Comparison of ENCODE assay signal across 3 cellular contexts in genomic region chr21:38936237-38936636, GRCh38.
TF ChIP-seq lines count a peak whose summit lies in the region.

No MANE protein-coding gene starts in this region.

TF ChIP-seq in IMR-90, 13 proteins besides CTCF, POLR2A, EP300 and RAD21:
- TF ChIP-seq, protein P1, sequence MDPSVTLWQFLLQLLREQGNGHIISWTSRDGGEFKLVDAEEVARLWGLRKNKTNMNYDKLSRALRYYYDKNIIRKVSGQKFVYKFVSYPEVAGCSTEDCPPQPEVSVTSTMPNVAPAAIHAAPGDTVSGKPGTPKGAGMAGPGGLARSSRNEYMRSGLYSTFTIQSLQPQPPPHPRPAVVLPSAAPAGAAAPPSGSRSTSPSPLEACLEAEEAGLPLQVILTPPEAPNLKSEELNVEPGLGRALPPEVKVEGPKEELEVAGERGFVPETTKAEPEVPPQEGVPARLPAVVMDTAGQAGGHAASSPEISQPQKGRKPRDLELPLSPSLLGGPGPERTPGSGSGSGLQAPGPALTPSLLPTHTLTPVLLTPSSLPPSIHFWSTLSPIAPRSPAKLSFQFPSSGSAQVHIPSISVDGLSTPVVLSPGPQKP (IDR thresholded peaks at IDR 0.05; ENCODE audit: borderline replicate concordance, low read depth, low read length): no peak
- TF ChIP-seq, protein P2, sequence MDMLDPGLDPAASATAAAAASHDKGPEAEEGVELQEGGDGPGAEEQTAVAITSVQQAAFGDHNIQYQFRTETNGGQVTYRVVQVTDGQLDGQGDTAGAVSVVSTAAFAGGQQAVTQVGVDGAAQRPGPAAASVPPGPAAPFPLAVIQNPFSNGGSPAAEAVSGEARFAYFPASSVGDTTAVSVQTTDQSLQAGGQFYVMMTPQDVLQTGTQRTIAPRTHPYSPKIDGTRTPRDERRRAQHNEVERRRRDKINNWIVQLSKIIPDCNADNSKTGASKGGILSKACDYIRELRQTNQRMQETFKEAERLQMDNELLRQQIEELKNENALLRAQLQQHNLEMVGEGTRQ (IDR thresholded peaks at IDR 0.05; ENCODE audit: low read depth, low read length): no peak
- TF ChIP-seq FOS (IDR thresholded peaks at IDR 0.05; ENCODE audit: low read depth, low read length): no peak
- no peak for TF ChIP-seq RCOR1 (IDR thresholded peaks at IDR 0.05; ENCODE audit: insufficient replicate concordance, low read length)
- TF ChIP-seq SMC3 (IDR thresholded peaks at IDR 0.05; ENCODE audit: low read depth, low read length): no peak
- TF ChIP-seq MAFK (IDR thresholded peaks at IDR 0.05; ENCODE audit: low read depth, low read length): no peak
- TF ChIP-seq NFE2L2 (IDR thresholded peaks at IDR 0.05; ENCODE audit: low read depth, low read length): no peak
- no peak for TF ChIP-seq RFX5 (IDR thresholded peaks at IDR 0.05; ENCODE audit: low read depth, low read length)
- no peak for TF ChIP-seq BHLHE40 (IDR thresholded peaks at IDR 0.05; ENCODE audit: low read depth, low read length)
- TF ChIP-seq MAZ (IDR thresholded peaks at IDR 0.05; ENCODE audit: borderline replicate concordance, low read depth, low read length): no peak
- TF ChIP-seq CHD1 (IDR thresholded peaks at IDR 0.05; ENCODE audit: low read depth, low read length): no peak
- TF ChIP-seq MXI1 (IDR thresholded peaks at IDR 0.05; ENCODE audit: borderline replicate concordance, low read depth, low read length): no peak
- TF ChIP-seq CEBPB (IDR thresholded peaks at IDR 0.05; ENCODE audit: low read depth, low read length): no peak
TF ChIP-seq in IMR-90: peak in this region for 0.

TF ChIP-seq in K562, 482 proteins besides CTCF, POLR2A, EP300 and RAD21:
- no peak for TF ChIP-seq ZNF407 (IDR thresholded peaks at IDR 0.05; ENCODE audit: low read depth)
TF ChIP-seq in K562: peak in this region for 0.

TF ChIP-seq in WTC11, 78 proteins besides CTCF, POLR2A, EP300 and RAD21:
- TF ChIP-seq ZNF425 (CRISPR knock-in tag; conservative IDR thresholded peaks at IDR 0.05) (no peak), IRF2 (CRISPR knock-in tag; IDR thresholded peaks at IDR 0.05; ENCODE audit: borderline replicate concordance, low read depth) (no peak), CBFB (CRISPR knock-in tag; IDR thresholded peaks at IDR 0.05; ENCODE audit: low read depth) (no peak), NR1H2 (CRISPR knock-in tag; IDR thresholded peaks at IDR 0.05) (no peak), PRDM15 (CRISPR knock-in tag; IDR thresholded peaks at IDR 0.05) (no peak), TEAD4 (CRISPR knock-in tag; IDR thresholded peaks at IDR 0.05) (no peak), ZNF416 (CRISPR knock-in tag; IDR thresholded peaks at IDR 0.05) (no peak), MAX (CRISPR knock-in tag; IDR thresholded peaks at IDR 0.05) (no peak), SMAD4 (CRISPR knock-in tag; IDR thresholded peaks at IDR 0.05) (no peak), RELA (CRISPR knock-in tag; IDR thresholded peaks at IDR 0.05; ENCODE audit: borderline replicate concordance) (no peak), FOXK1 (CRISPR knock-in tag; IDR thresholded peaks at IDR 0.05) (no peak), HMGA2 (CRISPR knock-in tag; IDR thresholded peaks at IDR 0.05) (no peak), SMAD3 (CRISPR knock-in tag; IDR thresholded peaks at IDR 0.05; ENCODE audit: borderline replicate concordance) (no peak), ZNF121 (CRISPR knock-in tag; IDR thresholded peaks at IDR 0.05) (no peak), ZNF232 (CRISPR knock-in tag; IDR thresholded peaks at IDR 0.05) (no peak)
- TF ChIP-seq, protein P3, sequence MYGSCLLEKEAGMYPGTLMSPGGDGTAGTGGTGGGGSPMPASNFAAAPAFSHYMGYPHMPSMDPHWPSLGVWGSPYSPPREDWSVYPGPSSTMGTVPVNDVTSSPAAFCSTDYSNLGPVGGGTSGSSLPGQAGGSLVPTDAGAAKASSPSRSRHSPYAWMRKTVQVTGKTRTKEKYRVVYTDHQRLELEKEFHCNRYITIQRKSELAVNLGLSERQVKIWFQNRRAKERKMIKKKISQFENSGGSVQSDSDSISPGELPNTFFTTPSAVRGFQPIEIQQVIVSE (CRISPR knock-in tag; IDR thresholded peaks at IDR 0.05; ENCODE audit: borderline replicate concordance): no peak
- TF ChIP-seq, protein P4, sequence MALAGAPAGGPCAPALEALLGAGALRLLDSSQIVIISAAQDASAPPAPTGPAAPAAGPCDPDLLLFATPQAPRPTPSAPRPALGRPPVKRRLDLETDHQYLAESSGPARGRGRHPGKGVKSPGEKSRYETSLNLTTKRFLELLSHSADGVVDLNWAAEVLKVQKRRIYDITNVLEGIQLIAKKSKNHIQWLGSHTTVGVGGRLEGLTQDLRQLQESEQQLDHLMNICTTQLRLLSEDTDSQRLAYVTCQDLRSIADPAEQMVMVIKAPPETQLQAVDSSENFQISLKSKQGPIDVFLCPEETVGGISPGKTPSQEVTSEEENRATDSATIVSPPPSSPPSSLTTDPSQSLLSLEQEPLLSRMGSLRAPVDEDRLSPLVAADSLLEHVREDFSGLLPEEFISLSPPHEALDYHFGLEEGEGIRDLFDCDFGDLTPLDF (CRISPR knock-in tag; IDR thresholded peaks at IDR 0.05): no peak
- TF ChIP-seq, protein P5, sequence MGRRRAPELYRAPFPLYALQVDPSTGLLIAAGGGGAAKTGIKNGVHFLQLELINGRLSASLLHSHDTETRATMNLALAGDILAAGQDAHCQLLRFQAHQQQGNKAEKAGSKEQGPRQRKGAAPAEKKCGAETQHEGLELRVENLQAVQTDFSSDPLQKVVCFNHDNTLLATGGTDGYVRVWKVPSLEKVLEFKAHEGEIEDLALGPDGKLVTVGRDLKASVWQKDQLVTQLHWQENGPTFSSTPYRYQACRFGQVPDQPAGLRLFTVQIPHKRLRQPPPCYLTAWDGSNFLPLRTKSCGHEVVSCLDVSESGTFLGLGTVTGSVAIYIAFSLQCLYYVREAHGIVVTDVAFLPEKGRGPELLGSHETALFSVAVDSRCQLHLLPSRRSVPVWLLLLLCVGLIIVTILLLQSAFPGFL (CRISPR knock-in tag; IDR thresholded peaks at IDR 0.05; ENCODE audit: borderline replicate concordance): no peak
TF ChIP-seq in WTC11: peak in this region for 0.
